Comparison of ENCODE assay signal across 8 cellular contexts in the genomic region with DNA sequence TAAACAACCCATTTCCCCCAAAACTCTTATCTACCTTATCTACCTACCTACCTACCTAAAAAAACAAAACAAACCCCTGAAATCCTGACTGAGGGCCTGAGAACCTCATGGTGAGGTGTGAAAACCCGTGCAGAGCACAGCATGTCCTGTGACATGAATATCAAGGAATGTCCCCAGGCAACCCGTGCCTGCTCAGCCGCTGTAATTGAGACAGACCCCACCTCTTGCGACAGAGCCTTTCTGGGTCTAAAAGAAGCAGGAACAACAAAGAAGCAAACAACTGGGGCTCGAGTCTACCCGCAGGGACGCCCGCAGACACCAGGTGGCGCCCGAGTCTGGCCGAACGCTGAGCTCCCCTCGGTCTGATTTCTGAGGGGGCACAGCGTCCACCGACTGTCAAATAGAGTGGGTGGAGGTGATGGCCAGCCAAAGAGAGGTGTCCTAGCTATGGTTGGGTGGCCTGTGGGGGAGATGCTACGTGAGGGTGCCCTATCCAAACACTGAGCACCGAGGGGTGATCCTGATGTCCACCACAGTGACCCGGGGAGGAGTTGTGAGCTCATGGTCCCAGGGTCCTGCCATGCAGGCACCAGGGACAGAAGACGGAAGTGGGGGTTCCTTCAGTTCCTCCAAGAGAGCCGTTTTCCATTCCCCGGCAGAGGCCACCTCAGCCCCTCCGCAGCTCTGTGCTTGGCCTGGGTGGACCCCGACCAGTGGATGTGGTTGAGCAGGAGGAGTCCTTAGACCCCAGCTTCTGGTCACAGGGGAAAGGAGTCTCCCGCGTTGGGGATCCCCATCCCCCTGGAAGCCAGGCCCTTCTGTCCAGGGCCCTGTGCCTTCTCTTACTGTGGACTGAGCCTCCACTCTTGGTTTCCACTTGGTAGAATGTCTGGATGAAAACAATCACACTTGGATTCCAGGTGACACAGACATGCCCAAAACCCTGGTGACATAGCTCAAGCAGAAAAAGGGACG.
DNase-seq lines count a peak whose midpoint lies in the region; ATAC-seq lines count a peak whose summit lies in the region.

No MANE protein-coding gene starts in this region.

- no peaks in the 10 kb centered on the region for H3K9me3 ChIP-seq in mucosa of stomach (ENCODE audit: control insufficient read depth, low read length)

- no peak overlapping the region for H3K4me3 ChIP-seq in mucosa of stomach (ENCODE audit: low read length)

- DNase-seq in ELR (ENCODE audit: low read depth): peak; percentile 68
- DNase-seq in OCI-M1 (lab: John Stamatoyannopoulos, UW): peak; percentile 94
- DNase-seq in activated CD8-positive, alpha-beta memory T cell treated with anti-CD3 and anti-CD28 coated beads, Interleukin-2, amount 50 U/mL, for 4 hours: peak; percentile 82
- peak; percentile 55 for DNase-seq in epidermal melanocyte (ENCODE audit: insufficient read length, low spot score)
- DNase-seq in stimulated activated CD8-positive, alpha-beta memory T cell treated with anti-CD3 and anti-CD28 coated beads, Interleukin-4, amount 100 ng/mL, for 4 hours (ENCODE audit: low read depth in 2 of 2, low spot score in 1 of 2): peak; percentile 52 to 65

- H3K27me3 ChIP-seq in mucosa of stomach (ENCODE audit: control insufficient read depth, insufficient read depth, low read length): peaks cover 5% of the 10 kb centered on the region

- H3K4me1 ChIP-seq in mucosa of stomach (ENCODE audit: control insufficient read depth, insufficient read depth, low read length): peaks cover 8% of the 10 kb centered on the region

- H3K36me3 ChIP-seq in mucosa of stomach (ENCODE audit: control insufficient read depth, insufficient read depth, low read length): no peaks in the 10 kb centered on the region

- ATAC-seq in HG03432 (IDR thresholded peaks at IDR 0.05; ENCODE audit: unreplicated experiment) (peak; percentile 75), GM18519 (IDR thresholded peaks at IDR 0.05; ENCODE audit: low FRiP score, unreplicated experiment) (no peak)

- H3K9ac ChIP-seq in mucosa of stomach (ENCODE audit: low read length): peak overlapping the region; percentile 11
